In genomic region chr1:171742577-171742922, GRCh38 we compare ENCODE assay signal across 8 cellular contexts. TPM values are rescaled to one million over a fixed set of nuclear protein-coding genes. Genes with fewer than 3 reads are reported as not detected.
DNase-seq lines count a peak whose midpoint lies in the region; ATAC-seq and TF ChIP-seq lines count a peak whose summit lies in the region.

No MANE protein-coding gene starts in this region.

- CTCF ChIA-PET in RWPE1 (lab: Yijun Ruan, JAX): interaction anchor here (0.7 kb wide), 2 partner anchors 60 to 740 kb away, joined by 3 read pairs; no protein-coding TSS in a partner anchor
- CTCF ChIA-PET in mammary epithelial cell (lab: Charles Lee; ENCODE audit: low non-redundant PET): no interaction called here

- H3K36me3 ChIP-seq in mammary epithelial cell (ENCODE audit: insufficient read depth, low read length) (no peaks in the 10 kb centered on the region), kidney epithelial cell (ENCODE audit: control insufficient read depth, insufficient read depth, low read length) (no peaks in the 10 kb centered on the region)

- no peaks in the 10 kb centered on the region for H3K9me3 ChIP-seq in mammary epithelial cell (replicated peaks; ENCODE audit: insufficient read depth, low read length)

- BruUV-seq in mammary epithelial cell (replicated peaks; lab: Mats Ljungman, UMichigan): no TSS peak

- DNase-seq in NCI-H2107 treated with DMSO at 0.1 percent for 48 hours (lab: John Stamatoyannopoulos, UW; ENCODE audit: unreplicated experiment) (peak; percentile 63), NCI-H2107 (lab: John Stamatoyannopoulos, UW) (no peak), RWPE1 (ENCODE audit: low spot score) (peak; percentile 34), mammary epithelial cell (peak; percentile 57), kidney epithelial cell (ENCODE audit: low read depth) (no peak)
- peak in 2 of 3 experiments; percentile 7 to 8 for DNase-seq in stimulated activated CD4-positive, alpha-beta T cell treated with anti-CD3 and anti-CD28 coated beads, TNF-alpha, amount 100 ng/mL, for 4 hours (ENCODE audit: low read depth in 3 of 3)

- ATAC-seq in HG02852 (IDR thresholded peaks at IDR 0.05; ENCODE audit: unreplicated experiment) (peak; percentile 10), GM18519 (IDR thresholded peaks at IDR 0.05; ENCODE audit: low FRiP score, unreplicated experiment) (no peak)

- peaks cover 35% of the 10 kb centered on the region for H3K4me1 ChIP-seq in mammary epithelial cell (ENCODE audit: insufficient read depth, low read length)

- WGBS in mammary epithelial cell (ENCODE audit: low coverage, missing lambda C conversion rate): 0% methylated on average over 10 of the region's 14 CpGs

- H3K27ac ChIP-seq in RWPE1: peak overlapping the region; percentile 96
- peak overlapping the region; percentile 93 for H3K27ac ChIP-seq in mammary epithelial cell (ENCODE audit: insufficient read depth, low read depth, low read length)

- intact Hi-C loops in mammary epithelial cell (cut with micrococcal nuclease): loop anchor here (1.0 kb wide), 4 partner anchors 39 to 257 kb away; partner anchors contain the start of genes METTL13 and PRRC2C

- H3K27me3 ChIP-seq in mammary epithelial cell (ENCODE audit: insufficient read depth, low read length) (no peaks in the 10 kb centered on the region), kidney epithelial cell (ENCODE audit: control insufficient read depth, insufficient read depth, low read length) (no peaks in the 10 kb centered on the region)

- peak overlapping the region; percentile 95 for H2AFZ ChIP-seq in mammary epithelial cell (ENCODE audit: low read depth, low read length)

- in situ Hi-C loops in mammary epithelial cell (cut with MboI; ENCODE audit: low sequenced_read_pairs in 2 of 2): no loop called here

- peaks cover 32% of the 10 kb centered on the region for H3K79me2 ChIP-seq in mammary epithelial cell (ENCODE audit: insufficient read depth, low read length)

- H3K4me3 ChIP-seq in mammary epithelial cell (replicated peaks in 1 of 3; ENCODE audit: insufficient read depth in 1 of 3, low read depth in 2 of 3, low read length in 3 of 3): peak overlapping the region; percentile 49 to 91 (median 77)
- peak overlapping the region; percentile 82 for H3K4me3 ChIP-seq in kidney epithelial cell (ENCODE audit: low read depth, low read length)

- TF ChIP-seq CTCF in RWPE1 (conservative IDR thresholded peaks at IDR 0.05; ENCODE audit: low read depth) (no peak), mammary epithelial cell (conservative IDR thresholded peaks at IDR 0.05 in 1 of 2, IDR thresholded peaks at IDR 0.05 in 1 of 2; ENCODE audit: extremely low read depth in 1 of 2, insufficient read depth in 1 of 2, low read depth in 1 of 2, low read length in 2 of 2) (no peak), kidney epithelial cell (IDR thresholded peaks at IDR 0.05; ENCODE audit: insufficient read depth, low read length, poor library complexity, severe bottlenecking) (no peak)

- dilution Hi-C loops in mammary epithelial cell (cut with HindIII; ENCODE audit: low sequenced_read_pairs): no loop called here

- peak overlapping the region; percentile 85 for H3K4me2 ChIP-seq in mammary epithelial cell (ENCODE audit: insufficient read depth, low read depth, low read length)

- POLR2A ChIA-PET in RWPE1 (lab: Yijun Ruan, JAX; ENCODE audit: low non-redundant PET): interaction anchor here (0.7 kb wide), 1 partner anchor 10 kb away, joined by 3 read pairs; no protein-coding TSS in a partner anchor

- H3K9ac ChIP-seq in mammary epithelial cell (ENCODE audit: insufficient read depth, low read length): peak overlapping the region; percentile 94

- H4K20me1 ChIP-seq in mammary epithelial cell (ENCODE audit: insufficient read depth, low read length): no peaks in the 10 kb centered on the region

RNA-seq across cellular contexts. Expression of gene VAMP4, which starts 0.7 kb away (rescaled TPM):
- total RNA-seq in mammary epithelial cell (10 to 100 TPM in 1 of 2 donors, 1 to 10 TPM in 1; 6.7 to 13.8 TPM), kidney epithelial cell (5.4 and 7.7 TPM in 2 replicates)
- 2.7 TPM for polyA plus RNA-seq in mammary epithelial cell
- polyA minus RNA-seq in mammary epithelial cell: 3.4 TPM

RNA-seq across cellular contexts. Expression of gene METTL13, which starts 38.9 kb away (rescaled TPM):
- total RNA-seq in mammary epithelial cell (10 to 100 TPM; 21.5 to 31.6 TPM), kidney epithelial cell (35.1 and 37.9 TPM in 2 replicates)
- polyA plus RNA-seq in mammary epithelial cell: 39.8 TPM
- polyA minus RNA-seq in mammary epithelial cell: 69.8 TPM

Comparison
In these comparisons a context has a peak if more than half of its experiments do, and no peak if none do; other contexts are left out.
1. DNase-seq: peak in NCI-H2107 treated with DMSO at 0.1 percent for 48 hours (single experiment), RWPE1 (single experiment), mammary epithelial cell (single experiment) and stimulated activated CD4-positive, alpha-beta T cell treated with anti-CD3 and anti-CD28 coated beads, TNF-alpha, amount 100 ng/mL, for 4 hours (2 of 3); none in NCI-H2107 (single experiment) and kidney epithelial cell (single experiment).